In the genomic region with DNA sequence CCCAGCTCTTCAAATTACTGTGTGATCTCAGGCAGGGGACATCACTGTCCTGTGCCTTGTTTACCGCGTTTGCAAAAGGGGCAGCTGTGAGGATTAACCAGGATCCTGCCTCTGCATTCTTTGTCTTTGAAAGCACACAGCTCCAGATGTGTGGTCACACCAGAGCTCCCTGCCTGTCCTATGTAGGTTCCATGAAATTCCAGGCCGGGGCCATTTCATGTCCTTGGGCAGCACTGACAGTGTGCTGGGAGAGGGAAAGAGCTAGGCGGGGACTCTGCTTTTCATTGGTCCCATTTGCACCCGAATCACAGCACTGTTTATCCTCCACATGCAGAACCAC, we compare ENCODE assay signal across 1 cellular context.
TF ChIP-seq lines count a peak whose summit lies in the region.

No MANE protein-coding gene starts in this region.

TF ChIP-seq in GM23338, 12 proteins besides CTCF, POLR2A, EP300 and RAD21 (continued from another document):
- TF ChIP-seq, protein P1, sequence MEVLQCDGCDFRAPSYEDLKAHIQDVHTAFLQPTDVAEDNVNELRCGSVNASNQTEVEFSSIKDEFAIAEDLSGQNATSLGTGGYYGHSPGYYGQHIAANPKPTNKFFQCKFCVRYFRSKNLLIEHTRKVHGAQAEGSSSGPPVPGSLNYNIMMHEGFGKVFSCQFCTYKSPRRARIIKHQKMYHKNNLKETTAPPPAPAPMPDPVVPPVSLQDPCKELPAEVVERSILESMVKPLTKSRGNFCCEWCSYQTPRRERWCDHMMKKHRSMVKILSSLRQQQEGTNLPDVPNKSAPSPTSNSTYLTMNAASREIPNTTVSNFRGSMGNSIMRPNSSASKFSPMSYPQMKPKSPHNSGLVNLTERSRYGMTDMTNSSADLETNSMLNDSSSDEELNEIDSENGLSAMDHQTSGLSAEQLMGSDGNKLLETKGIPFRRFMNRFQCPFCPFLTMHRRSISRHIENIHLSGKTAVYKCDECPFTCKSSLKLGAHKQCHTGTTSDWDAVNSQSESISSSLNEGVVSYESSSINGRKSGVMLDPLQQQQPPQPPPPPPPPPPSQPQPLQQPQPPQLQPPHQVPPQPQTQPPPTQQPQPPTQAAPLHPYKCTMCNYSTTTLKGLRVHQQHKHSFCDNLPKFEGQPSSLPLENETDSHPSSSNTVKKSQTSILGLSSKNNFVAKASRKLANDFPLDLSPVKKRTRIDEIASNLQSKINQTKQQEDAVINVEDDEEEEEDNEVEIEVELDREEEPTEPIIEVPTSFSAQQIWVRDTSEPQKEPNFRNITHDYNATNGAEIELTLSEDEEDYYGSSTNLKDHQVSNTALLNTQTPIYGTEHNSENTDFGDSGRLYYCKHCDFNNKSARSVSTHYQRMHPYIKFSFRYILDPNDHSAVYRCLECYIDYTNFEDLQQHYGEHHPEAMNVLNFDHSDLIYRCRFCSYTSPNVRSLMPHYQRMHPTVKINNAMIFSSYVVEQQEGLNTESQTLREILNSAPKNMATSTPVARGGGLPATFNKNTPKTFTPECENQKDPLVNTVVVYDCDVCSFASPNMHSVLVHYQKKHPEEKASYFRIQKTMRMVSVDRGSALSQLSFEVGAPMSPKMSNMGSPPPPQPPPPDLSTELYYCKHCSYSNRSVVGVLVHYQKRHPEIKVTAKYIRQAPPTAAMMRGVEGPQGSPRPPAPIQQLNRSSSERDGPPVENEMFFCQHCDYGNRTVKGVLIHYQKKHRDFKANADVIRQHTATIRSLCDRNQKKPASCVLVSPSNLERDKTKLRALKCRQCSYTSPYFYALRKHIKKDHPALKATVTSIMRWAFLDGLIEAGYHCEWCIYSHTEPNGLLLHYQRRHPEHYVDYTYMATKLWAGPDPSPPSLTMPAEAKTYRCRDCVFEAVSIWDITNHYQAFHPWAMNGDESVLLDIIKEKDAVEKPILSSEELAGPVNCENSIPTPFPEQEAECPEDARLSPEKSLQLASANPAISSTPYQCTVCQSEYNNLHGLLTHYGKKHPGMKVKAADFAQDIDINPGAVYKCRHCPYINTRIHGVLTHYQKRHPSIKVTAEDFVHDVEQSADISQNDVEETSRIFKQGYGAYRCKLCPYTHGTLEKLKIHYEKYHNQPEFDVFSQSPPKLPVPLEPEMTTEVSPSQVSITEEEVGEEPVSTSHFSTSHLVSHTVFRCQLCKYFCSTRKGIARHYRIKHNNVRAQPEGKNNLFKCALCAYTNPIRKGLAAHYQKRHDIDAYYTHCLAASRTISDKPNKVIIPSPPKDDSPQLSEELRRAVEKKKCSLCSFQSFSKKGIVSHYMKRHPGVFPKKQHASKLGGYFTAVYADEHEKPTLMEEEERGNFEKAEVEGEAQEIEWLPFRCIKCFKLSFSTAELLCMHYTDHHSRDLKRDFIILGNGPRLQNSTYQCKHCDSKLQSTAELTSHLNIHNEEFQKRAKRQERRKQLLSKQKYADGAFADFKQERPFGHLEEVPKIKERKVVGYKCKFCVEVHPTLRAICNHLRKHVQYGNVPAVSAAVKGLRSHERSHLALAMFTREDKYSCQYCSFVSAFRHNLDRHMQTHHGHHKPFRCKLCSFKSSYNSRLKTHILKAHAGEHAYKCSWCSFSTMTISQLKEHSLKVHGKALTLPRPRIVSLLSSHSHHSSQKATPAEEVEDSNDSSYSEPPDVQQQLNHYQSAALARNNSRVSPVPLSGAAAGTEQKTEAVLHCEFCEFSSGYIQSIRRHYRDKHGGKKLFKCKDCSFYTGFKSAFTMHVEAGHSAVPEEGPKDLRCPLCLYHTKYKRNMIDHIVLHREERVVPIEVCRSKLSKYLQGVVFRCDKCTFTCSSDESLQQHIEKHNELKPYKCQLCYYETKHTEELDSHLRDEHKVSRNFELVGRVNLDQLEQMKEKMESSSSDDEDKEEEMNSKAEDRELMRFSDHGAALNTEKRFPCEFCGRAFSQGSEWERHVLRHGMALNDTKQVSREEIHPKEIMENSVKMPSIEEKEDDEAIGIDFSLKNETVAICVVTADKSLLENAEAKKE (CRISPR knock-in tag; IDR thresholded peaks at IDR 0.05): no peak
- TF ChIP-seq POLR2AphosphoS5 (IDR thresholded peaks at IDR 0.05; ENCODE audit: low read depth) (no peak), JUNB (IDR thresholded peaks at IDR 0.05; ENCODE audit: unreplicated experiment) (no peak), EZH2phosphoT487 (IDR thresholded peaks at IDR 0.05; ENCODE audit: unreplicated experiment) (no peak)
